ENCODE assay signal across 7 cellular contexts in genomic region chr16:387761-388666, GRCh38. TPM values are rescaled to one million over a fixed set of nuclear protein-coding genes. Genes with fewer than 3 reads are reported as not detected.
DNase-seq lines count a peak whose midpoint lies in the region; TF ChIP-seq lines count a peak whose summit lies in the region.
"Not testable (repeated sequence)": the region's sequence is repeated elsewhere in the genome, so short reads cannot be mapped to it uniquely, and the experiment has no call there.

No MANE protein-coding gene starts in this region.

- H3K27ac Mint-ChIP-seq in neural progenitor cell = peak overlapping the region; percentile 15

- POLR2A ChIA-PET in HEK293T (lab: Yijun Ruan, JAX) = interaction anchor here (1.7 kb wide), 1 partner anchor 10 kb away, joined by 4 read pairs; no protein-coding TSS in a partner anchor

- CTCF ChIA-PET in HEK293T (lab: Yijun Ruan, JAX) = not testable (repeated sequence)

- H3K27ac ChIP-seq in VCaP = peak overlapping the region; percentile 90
- H3K27ac ChIP-seq in neural progenitor cell; smooth muscle cell (ENCODE audit: low read depth): not testable (repeated sequence)

- H2AFZ ChIP-seq in neural progenitor cell (replicated peaks); smooth muscle cell (ENCODE audit: low read depth): not testable (repeated sequence)

- H4K20me1 ChIP-seq in neural progenitor cell (ENCODE audit: low read depth) = peaks cover 11% of the 10 kb centered on the region
- H4K20me1 ChIP-seq in smooth muscle cell (ENCODE audit: low read depth) = not testable (repeated sequence)

- peaks cover 44% of the 10 kb centered on the region for H3K4me1 Mint-ChIP-seq in neural progenitor cell

- H3K27me3 ChIP-seq in neural progenitor cell = peaks cover 15% of the 10 kb centered on the region
- H3K27me3 ChIP-seq in smooth muscle cell (ENCODE audit: low read depth) = not testable (repeated sequence)

- H3K9me3 ChIP-seq in neural progenitor cell (ENCODE audit: low read depth); smooth muscle cell (replicated peaks; ENCODE audit: low read depth): not testable (repeated sequence)

- H3K4me1 ChIP-seq in neural progenitor cell (peaks cover 17% of the 10 kb centered on the region), smooth muscle cell (ENCODE audit: low read depth) (peaks cover 12% of the 10 kb centered on the region)

- not testable (repeated sequence) for H3K36me3 Mint-ChIP-seq in neural progenitor cell

- not testable (repeated sequence) for H3K9me3 Mint-ChIP-seq in neural progenitor cell

- not testable (repeated sequence) for H3K4me3 Mint-ChIP-seq in neural progenitor cell

- H3K4me3 ChIP-seq in cardiac fibroblast (replicated peaks in 1 of 2; ENCODE audit: low read depth in 2 of 2, low read length in 2 of 2) (peak overlapping the region in 1 of 2 donors; percentile 9), fibroblast of villous mesenchyme (ENCODE audit: low read depth, low read length) (peak overlapping the region; percentile 5), smooth muscle cell (peak overlapping the region; percentile 28)
- H3K4me3 ChIP-seq in neural progenitor cell = not testable (repeated sequence)

- not testable (repeated sequence) for H3K36me3 ChIP-seq in neural progenitor cell; smooth muscle cell (ENCODE audit: low read depth)

- not testable (repeated sequence) for H3K9ac ChIP-seq in neural progenitor cell; smooth muscle cell (ENCODE audit: low read depth)

- not testable (repeated sequence) for H3K4me2 ChIP-seq in neural progenitor cell
- peak overlapping the region; percentile 78 for H3K4me2 ChIP-seq in smooth muscle cell

- peak; percentile 28; the same call in 1 of the 2 replicates for TF ChIP-seq CTCF in VCaP (conservative IDR thresholded peaks at IDR 0.05)
- TF ChIP-seq CTCF in cardiac fibroblast (IDR thresholded peaks at IDR 0.05; ENCODE audit: low read depth, low read length) = peak; percentile 9
- peak; percentile 36 for TF ChIP-seq CTCF in fibroblast of villous mesenchyme (IDR thresholded peaks at IDR 0.05; ENCODE audit: insufficient read depth, low read depth, low read length)
- TF ChIP-seq CTCF in neural progenitor cell (IDR thresholded peaks at IDR 0.05) = not testable (repeated sequence)
- peak; percentile 8 for TF ChIP-seq CTCF in smooth muscle cell (IDR thresholded peaks at IDR 0.05; ENCODE audit: borderline replicate concordance, insufficient read depth, poor library complexity, severe bottlenecking)

- H3F3A ChIP-seq in neural progenitor cell (ENCODE audit: low read depth) (peaks cover 38% of the 10 kb centered on the region), smooth muscle cell (ENCODE audit: low read depth) (peaks cover 17% of the 10 kb centered on the region)

- WGBS in smooth muscle cell (ENCODE audit: low lambda C conversion rate) = 24% methylated on average over 20 of the region's 20 CpGs

- peaks cover 14% of the 10 kb centered on the region for H3K27me3 Mint-ChIP-seq in neural progenitor cell (ENCODE audit: insufficient read depth, low read depth)

- DNase-seq in HEK293T (ENCODE audit: extremely low spot score); neural progenitor cell (ENCODE audit: low spot score); smooth muscle cell (lab: John Stamatoyannopoulos, UW; ENCODE audit: unreplicated experiment): not testable (repeated sequence)
- DNase-seq in cardiac fibroblast (ENCODE audit: low read depth in 2 of 2) (peak in 1 of 2 donors; percentile 68), fibroblast of villous mesenchyme (ENCODE audit: low read depth) (peak; percentile 94), kidney glomerular epithelial cell (lab: John Stamatoyannopoulos, UW) (peak; percentile 5)

- not testable (repeated sequence) for H3K79me2 ChIP-seq in neural progenitor cell (ENCODE audit: low read depth); smooth muscle cell (ENCODE audit: low read depth)

TF ChIP-seq in HEK293T, 16 proteins besides CTCF, POLR2A, EP300 and RAD21:
- TF ChIP-seq ZNF384 (IDR thresholded peaks at IDR 0.05) = peak; percentile 59; the same call in 1 of the 2 replicates

RNA-seq across cellular contexts. Expression of gene PGAP6, which starts 6.2 kb away (rescaled TPM):
- total RNA-seq in fibroblast of villous mesenchyme (51.5 and 52.2 TPM in 2 replicates), neural progenitor cell (ENCODE audit: low replicate concordance) (16.7 and 49.5 TPM in 2 replicates), smooth muscle cell (53.6 and 57.1 TPM in 2 replicates)
- 80.0 and 99.9 TPM in 2 replicates for polyA plus RNA-seq in smooth muscle cell

RNA-seq across cellular contexts. Expression of gene NME4, which starts 9.0 kb away (rescaled TPM):
- 126 TPM in 2 replicates for total RNA-seq in fibroblast of villous mesenchyme
- 93.3 and 236 TPM in 2 replicates for total RNA-seq in neural progenitor cell (ENCODE audit: low replicate concordance)
- total RNA-seq in smooth muscle cell = 189 and 218 TPM in 2 replicates
- 421 and 523 TPM in 2 replicates for polyA plus RNA-seq in smooth muscle cell

RNA-seq across cellular contexts. Expression of gene DECR2, which starts 13.7 kb away (rescaled TPM):
- total RNA-seq in fibroblast of villous mesenchyme (11.6 and 16.0 TPM in 2 replicates), neural progenitor cell (ENCODE audit: low replicate concordance) (7.1 and 24.3 TPM in 2 replicates), smooth muscle cell (7.3 and 18.2 TPM in 2 replicates)
- polyA plus RNA-seq in smooth muscle cell = 15.4 and 21.2 TPM in 2 replicates

RNA-seq across cellular contexts. Expression of gene MRPL28, which starts 17.7 kb away (rescaled TPM):
- total RNA-seq in fibroblast of villous mesenchyme = 80.3 and 86.7 TPM in 2 replicates
- 82.2 and 138 TPM in 2 replicates for total RNA-seq in neural progenitor cell (ENCODE audit: low replicate concordance)
- 80.8 and 84.6 TPM in 2 replicates for total RNA-seq in smooth muscle cell
- 155 and 160 TPM in 2 replicates for polyA plus RNA-seq in smooth muscle cell

RNA-seq across cellular contexts. Expression of gene AXIN1, which starts 35.5 kb away (rescaled TPM):
- total RNA-seq in fibroblast of villous mesenchyme = 14.5 and 16.4 TPM in 2 replicates
- 19.6 and 35.4 TPM in 2 replicates for total RNA-seq in neural progenitor cell (ENCODE audit: low replicate concordance)
- total RNA-seq in smooth muscle cell = 12.7 and 13.0 TPM in 2 replicates
- 15.0 and 15.2 TPM in 2 replicates for polyA plus RNA-seq in smooth muscle cell
